Comparison of ENCODE assay signal across 9 cellular contexts in genomic region chr3:127674099-127674792, GRCh38. TPM values are rescaled to one million over a fixed set of nuclear protein-coding genes. Genes with fewer than 3 reads are reported as not detected.
DNase-seq lines count a peak whose midpoint lies in the region; ATAC-seq and TF ChIP-seq lines count a peak whose summit lies in the region.
"Had no signal": no experiment of that assay in that cellular context is flagged by ENCODE, and none has a peak within 500 bp of the region (broad histone marks: within the 10 kb centered on the region; RNA-seq: fewer than 3 reads in every experiment).

No MANE protein-coding gene starts in this region.

- H3K4me1 Mint-ChIP-seq in activated naive CD4-positive, alpha-beta T cell treated with anti-CD3 and anti-CD28 coated beads, Interleukin-2, amount 10 ng/mL, durations not matched to agents 7 days and 5 days = peaks cover 31% of the 10 kb centered on the region
- H3K4me1 Mint-ChIP-seq in naive thymus-derived CD8-positive, alpha-beta T cell = peaks cover 28 to 55% (median 40%) of the 10 kb centered on the region in 4 donors

- 90 to 92% methylated on average over 18 of the region's 18 CpGs for WGBS in thyroid gland, 2 donors

- no peaks in the 10 kb centered on the region for H3K27me3 ChIP-seq in vagina
- H3K27me3 ChIP-seq in thyroid gland = no peaks in the 10 kb centered on the region

- peak overlapping the region; percentile 75 for H3K27ac ChIP-seq in cingulate gyrus (ENCODE audit: low read depth, low read length)
- H3K27ac ChIP-seq in vagina = peak overlapping the region; percentile 76
- H3K27ac ChIP-seq in thyroid gland = no peak overlapping the region

- peak overlapping the region; percentile 63 to 91 for H3K4me3 ChIP-seq in vagina
- H3K4me3 ChIP-seq in thyroid gland (replicated peaks in 1 of 3) = peak overlapping the region in 1 of 3 donors; percentile 97

- no peaks in the 10 kb centered on the region for H3K27me3 Mint-ChIP-seq in activated naive CD4-positive, alpha-beta T cell treated with anti-CD3 and anti-CD28 coated beads, Interleukin-2, amount 10 ng/mL, durations not matched to agents 7 days and 5 days
- no peaks in the 10 kb centered on the region for H3K27me3 Mint-ChIP-seq in naive thymus-derived CD8-positive, alpha-beta T cell

- no peak for ATAC-seq in naive thymus-derived CD8-positive, alpha-beta T cell

- H3K27ac Mint-ChIP-seq in activated naive CD4-positive, alpha-beta T cell treated with anti-CD3 and anti-CD28 coated beads, Interleukin-2, amount 10 ng/mL, durations not matched to agents 7 days and 5 days = peak overlapping the region; percentile 89
- peak overlapping the region; percentile 89 to 99 (median 94) for H3K27ac Mint-ChIP-seq in naive thymus-derived CD8-positive, alpha-beta T cell

- CTCF ChIA-PET in activated naive CD4-positive, alpha-beta T cell treated with anti-CD3 and anti-CD28 coated beads, Interleukin-2, amount 10 ng/mL, durations not matched to agents 7 days and 5 days (lab: Charles Lee) = no interaction called here

- H3K9me3 ChIP-seq in vagina (no peaks in the 10 kb centered on the region), thyroid gland (no peaks in the 10 kb centered on the region)

- DNase-seq in activated naive CD4-positive, alpha-beta T cell treated with anti-CD3 and anti-CD28 coated beads, Interleukin-2, amount 10 ng/mL, durations not matched to agents 7 days and 5 days = no peak
- DNase-seq in activated naive CD4-positive, alpha-beta T cell treated with Interleukin-2 at 50 U/mL for 16 hours = no peak
- DNase-seq in naive thymus-derived CD8-positive, alpha-beta T cell = peak in 5 of 10 donors; percentile 15 to 58 (median 31)
- DNase-seq in vagina (ENCODE audit: extremely low spot score in 2 of 2) = no peak
- DNase-seq in NCI-H2196 treated with DMSO at 0.1 percent for 48 hours (lab: John Stamatoyannopoulos, UW; ENCODE audit: unreplicated experiment) = no peak
- DNase-seq in DMS 273 treated with DMSO at 0.1 percent for 48 hours (lab: John Stamatoyannopoulos, UW) = no peak
- DNase-seq in thyroid gland = no peak
- DNase-seq: NCI-H2081 treated with DMSO at 0.1 percent for 48 hours had no signal

- no peaks in the 10 kb centered on the region for H3K9me3 Mint-ChIP-seq in activated naive CD4-positive, alpha-beta T cell treated with anti-CD3 and anti-CD28 coated beads, Interleukin-2, amount 10 ng/mL, durations not matched to agents 7 days and 5 days
- no peaks in the 10 kb centered on the region for H3K9me3 Mint-ChIP-seq in naive thymus-derived CD8-positive, alpha-beta T cell

- peak overlapping the region; percentile 86 for H3K4me3 Mint-ChIP-seq in activated naive CD4-positive, alpha-beta T cell treated with anti-CD3 and anti-CD28 coated beads, Interleukin-2, amount 10 ng/mL, durations not matched to agents 7 days and 5 days
- H3K4me3 Mint-ChIP-seq in naive thymus-derived CD8-positive, alpha-beta T cell = peak overlapping the region; percentile 83 to 98 (median 91)

- H3K36me3 ChIP-seq in vagina (peaks cover 0 to 10% of the 10 kb centered on the region in 2 donors), thyroid gland (no peaks in the 10 kb centered on the region)

- TF ChIP-seq CTCF in vagina (IDR thresholded peaks at IDR 0.05) = no peak
- no peak for TF ChIP-seq CTCF in thyroid gland (IDR thresholded peaks at IDR 0.05)

- peaks cover 8% of the 10 kb centered on the region for H3K36me3 Mint-ChIP-seq in activated naive CD4-positive, alpha-beta T cell treated with anti-CD3 and anti-CD28 coated beads, Interleukin-2, amount 10 ng/mL, durations not matched to agents 7 days and 5 days
- H3K36me3 Mint-ChIP-seq in naive thymus-derived CD8-positive, alpha-beta T cell = peaks cover 0 to 22% (median 0%) of the 10 kb centered on the region in 3 donors

- POLR2A ChIA-PET in naive thymus-derived CD8-positive, alpha-beta T cell (lab: Charles Lee) = interaction anchor here (2.0 kb wide), 1 partner anchor 9 kb away, joined by 8 read pairs; no protein-coding TSS in a partner anchor

- intact Hi-C loops in vagina (cut with DNase I) = no loop called here
- intact Hi-C loops in thyroid gland (cut with DNase I) = loop anchor here (5.0 kb wide), 1 partner anchor 77 kb away; the partner anchor contains the start of gene MCM2

- no peak for TF ChIP-seq POLR2A in vagina (IDR thresholded peaks at IDR 0.05)
- TF ChIP-seq POLR2A in thyroid gland (IDR thresholded peaks at IDR 0.05) = no peak

- H3K4me1 ChIP-seq in vagina (peaks cover 43% of the 10 kb centered on the region), thyroid gland (peaks cover 14% of the 10 kb centered on the region in 2 donors)

RNA-seq across cellular contexts. Expression of gene ABTB1, which starts 1.5 kb away (rescaled TPM):
- total RNA-seq in naive thymus-derived CD8-positive, alpha-beta T cell = 100 to 1,000 TPM; 183 to 187 TPM
- 10 to 100 TPM; 58.6 to 71.9 (median 60.9) TPM for polyA plus RNA-seq in naive thymus-derived CD8-positive, alpha-beta T cell
- total RNA-seq in vagina (59.7 TPM), thyroid gland (10 to 100 TPM; 18.9 to 29.1 (median 24.4) TPM)

RNA-seq across cellular contexts. Expression of gene PODXL2, which starts 45.3 kb away (rescaled TPM):
- 1 to 10 TPM; 2.5 to 2.8 TPM for total RNA-seq in naive thymus-derived CD8-positive, alpha-beta T cell
- 1 to 10 TPM in 2 of 3 donors, under 1 TPM in 1; 0.66 to 4.1 (median 2.6) TPM for polyA plus RNA-seq in naive thymus-derived CD8-positive, alpha-beta T cell
- 2.9 TPM for total RNA-seq in vagina
- 1 to 10 TPM; 3.2 to 9.4 (median 8.0) TPM for total RNA-seq in thyroid gland

Comparison
In these comparisons a context has a peak if more than half of its experiments do, and no peak if none do; other contexts are left out.
1. H3K27ac ChIP-seq: peak in cingulate gyrus (single experiment) and vagina (single experiment); none in thyroid gland (0 of 3).